In genomic region chr1:167553136-167554027, GRCh38 we compare ENCODE assay signal across 1 cellular context.
TF ChIP-seq lines count a peak whose summit lies in the region.

Gene CREG1 (minus strand): TSS chr1:167553762.

TF ChIP-seq in K562, 482 proteins besides CTCF, POLR2A, EP300 and RAD21 (continued from another document and continues in another):
- TF ChIP-seq HNRNPL (IDR thresholded peaks at IDR 0.05; ENCODE audit: low read depth, low read length) = peak; percentile 71; the same call in 1 of the 2 replicates
- TF ChIP-seq MAFK (IDR thresholded peaks at IDR 0.05; ENCODE audit: low read length) = no peak
- TF ChIP-seq PRPF4 (IDR thresholded peaks at IDR 0.05; ENCODE audit: insufficient read depth, low read depth, low read length, poor library complexity, severe bottlenecking) = no peak
- TF ChIP-seq ZNF584 (CRISPR knock-in tag; IDR thresholded peaks at IDR 0.05; ENCODE audit: low read depth) = no peak
- TF ChIP-seq ZNF436 (CRISPR knock-in tag; IDR thresholded peaks at IDR 0.05) = no peak
- no peak for TF ChIP-seq NR2F6 (CRISPR knock-in tag; IDR thresholded peaks at IDR 0.05)
- TF ChIP-seq JUND (IDR thresholded peaks at IDR 0.05; ENCODE audit: borderline replicate concordance, low read depth, low read length) = peak; percentile 3
- TF ChIP-seq JUND (tag; IDR thresholded peaks at IDR 0.05; ENCODE audit: borderline replicate concordance, low read depth, low read length) = no peak; the same call in 2 of the 3 replicates
- TF ChIP-seq STAT5A (IDR thresholded peaks at IDR 0.05; ENCODE audit: borderline replicate concordance, low read length) = no peak
- peak; percentile 83; the same call in 1 of the 2 replicates for TF ChIP-seq NR3C1 (CRISPR knock-in tag; IDR thresholded peaks at IDR 0.05)
- no peak for TF ChIP-seq RBM15 (IDR thresholded peaks at IDR 0.05; ENCODE audit: insufficient read depth, low read length)
- no peak for TF ChIP-seq NFXL1 (CRISPR knock-in tag; IDR thresholded peaks at IDR 0.05)
- no peak for TF ChIP-seq ZNF121 (CRISPR knock-in tag; conservative IDR thresholded peaks at IDR 0.05)
- TF ChIP-seq BCLAF1 (IDR thresholded peaks at IDR 0.05; ENCODE audit: borderline replicate concordance in 1 of 2, control insufficient read depth in 1 of 2, low read depth in 2 of 2, low read length in 1 of 2) = no peak
- no peak for TF ChIP-seq HINFP (tag; conservative IDR thresholded peaks at IDR 0.05; ENCODE audit: low read depth)
- TF ChIP-seq CHAMP1 (IDR thresholded peaks at IDR 0.05) = no peak
- no peak for TF ChIP-seq COPS2 (conservative IDR thresholded peaks at IDR 0.05)
- no peak for TF ChIP-seq BDP1 (IDR thresholded peaks at IDR 0.05; ENCODE audit: insufficient read depth, insufficient read length)
- peak; percentile 88 for TF ChIP-seq CCNT2 (IDR thresholded peaks at IDR 0.05; ENCODE audit: borderline replicate concordance, extremely low read depth, insufficient read length, low read depth, low read length)
- TF ChIP-seq ZBTB49 (CRISPR knock-in tag; IDR thresholded peaks at IDR 0.05; ENCODE audit: borderline replicate concordance) = no peak
- TF ChIP-seq, protein P1, sequence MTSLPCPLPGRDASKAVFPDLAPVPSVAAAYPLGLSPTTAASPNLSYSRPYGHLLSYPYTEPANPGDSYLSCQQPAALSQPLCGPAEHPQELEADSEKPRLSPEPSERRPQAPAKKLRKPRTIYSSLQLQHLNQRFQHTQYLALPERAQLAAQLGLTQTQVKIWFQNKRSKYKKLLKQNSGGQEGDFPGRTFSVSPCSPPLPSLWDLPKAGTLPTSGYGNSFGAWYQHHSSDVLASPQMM (CRISPR knock-in tag; IDR thresholded peaks at IDR 0.05) = no peak
- TF ChIP-seq ETS2 (tag; IDR thresholded peaks at IDR 0.05; ENCODE audit: borderline replicate concordance, poor library complexity, severe bottlenecking) = no peak
- peak; percentile 66 for TF ChIP-seq MXI1 (IDR thresholded peaks at IDR 0.05; ENCODE audit: low read depth, low read length)
- no peak for TF ChIP-seq MCM7 (IDR thresholded peaks at IDR 0.05)
- TF ChIP-seq MED1 (CRISPR knock-in tag; IDR thresholded peaks at IDR 0.05; ENCODE audit: borderline replicate concordance) = no peak
- TF ChIP-seq ZNF184 (CRISPR knock-in tag; IDR thresholded peaks at IDR 0.05) = no peak
- peak; percentile 5 for TF ChIP-seq PHF20 (IDR thresholded peaks at IDR 0.05; ENCODE audit: partially characterized antibody)
- peak; percentile 94 for TF ChIP-seq GTF2E2 (tag; IDR thresholded peaks at IDR 0.05)
- TF ChIP-seq MTA3 (IDR thresholded peaks at IDR 0.05; ENCODE audit: borderline replicate concordance) = peak; percentile 96
- TF ChIP-seq, protein P2, sequence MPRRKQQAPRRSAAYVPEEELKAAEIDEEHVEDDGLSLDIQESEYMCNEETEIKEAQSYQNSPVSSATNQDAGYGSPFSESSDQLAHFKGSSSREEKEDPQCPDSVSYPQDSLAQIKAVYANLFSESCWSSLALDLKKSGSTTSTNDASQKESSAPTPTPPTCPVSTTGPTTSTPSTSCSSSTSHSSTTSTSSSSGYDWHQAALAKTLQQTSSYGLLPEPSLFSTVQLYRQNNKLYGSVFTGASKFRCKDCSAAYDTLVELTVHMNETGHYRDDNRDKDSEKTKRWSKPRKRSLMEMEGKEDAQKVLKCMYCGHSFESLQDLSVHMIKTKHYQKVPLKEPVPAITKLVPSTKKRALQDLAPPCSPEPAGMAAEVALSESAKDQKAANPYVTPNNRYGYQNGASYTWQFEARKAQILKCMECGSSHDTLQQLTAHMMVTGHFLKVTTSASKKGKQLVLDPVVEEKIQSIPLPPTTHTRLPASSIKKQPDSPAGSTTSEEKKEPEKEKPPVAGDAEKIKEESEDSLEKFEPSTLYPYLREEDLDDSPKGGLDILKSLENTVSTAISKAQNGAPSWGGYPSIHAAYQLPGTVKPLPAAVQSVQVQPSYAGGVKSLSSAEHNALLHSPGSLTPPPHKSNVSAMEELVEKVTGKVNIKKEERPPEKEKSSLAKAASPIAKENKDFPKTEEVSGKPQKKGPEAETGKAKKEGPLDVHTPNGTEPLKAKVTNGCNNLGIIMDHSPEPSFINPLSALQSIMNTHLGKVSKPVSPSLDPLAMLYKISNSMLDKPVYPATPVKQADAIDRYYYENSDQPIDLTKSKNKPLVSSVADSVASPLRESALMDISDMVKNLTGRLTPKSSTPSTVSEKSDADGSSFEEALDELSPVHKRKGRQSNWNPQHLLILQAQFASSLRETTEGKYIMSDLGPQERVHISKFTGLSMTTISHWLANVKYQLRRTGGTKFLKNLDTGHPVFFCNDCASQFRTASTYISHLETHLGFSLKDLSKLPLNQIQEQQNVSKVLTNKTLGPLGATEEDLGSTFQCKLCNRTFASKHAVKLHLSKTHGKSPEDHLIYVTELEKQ (CRISPR knock-in tag; IDR thresholded peaks at IDR 0.05) = no peak
- TF ChIP-seq ZNF316 (IDR thresholded peaks at IDR 0.05) = no peak
- TF ChIP-seq, protein P3, sequence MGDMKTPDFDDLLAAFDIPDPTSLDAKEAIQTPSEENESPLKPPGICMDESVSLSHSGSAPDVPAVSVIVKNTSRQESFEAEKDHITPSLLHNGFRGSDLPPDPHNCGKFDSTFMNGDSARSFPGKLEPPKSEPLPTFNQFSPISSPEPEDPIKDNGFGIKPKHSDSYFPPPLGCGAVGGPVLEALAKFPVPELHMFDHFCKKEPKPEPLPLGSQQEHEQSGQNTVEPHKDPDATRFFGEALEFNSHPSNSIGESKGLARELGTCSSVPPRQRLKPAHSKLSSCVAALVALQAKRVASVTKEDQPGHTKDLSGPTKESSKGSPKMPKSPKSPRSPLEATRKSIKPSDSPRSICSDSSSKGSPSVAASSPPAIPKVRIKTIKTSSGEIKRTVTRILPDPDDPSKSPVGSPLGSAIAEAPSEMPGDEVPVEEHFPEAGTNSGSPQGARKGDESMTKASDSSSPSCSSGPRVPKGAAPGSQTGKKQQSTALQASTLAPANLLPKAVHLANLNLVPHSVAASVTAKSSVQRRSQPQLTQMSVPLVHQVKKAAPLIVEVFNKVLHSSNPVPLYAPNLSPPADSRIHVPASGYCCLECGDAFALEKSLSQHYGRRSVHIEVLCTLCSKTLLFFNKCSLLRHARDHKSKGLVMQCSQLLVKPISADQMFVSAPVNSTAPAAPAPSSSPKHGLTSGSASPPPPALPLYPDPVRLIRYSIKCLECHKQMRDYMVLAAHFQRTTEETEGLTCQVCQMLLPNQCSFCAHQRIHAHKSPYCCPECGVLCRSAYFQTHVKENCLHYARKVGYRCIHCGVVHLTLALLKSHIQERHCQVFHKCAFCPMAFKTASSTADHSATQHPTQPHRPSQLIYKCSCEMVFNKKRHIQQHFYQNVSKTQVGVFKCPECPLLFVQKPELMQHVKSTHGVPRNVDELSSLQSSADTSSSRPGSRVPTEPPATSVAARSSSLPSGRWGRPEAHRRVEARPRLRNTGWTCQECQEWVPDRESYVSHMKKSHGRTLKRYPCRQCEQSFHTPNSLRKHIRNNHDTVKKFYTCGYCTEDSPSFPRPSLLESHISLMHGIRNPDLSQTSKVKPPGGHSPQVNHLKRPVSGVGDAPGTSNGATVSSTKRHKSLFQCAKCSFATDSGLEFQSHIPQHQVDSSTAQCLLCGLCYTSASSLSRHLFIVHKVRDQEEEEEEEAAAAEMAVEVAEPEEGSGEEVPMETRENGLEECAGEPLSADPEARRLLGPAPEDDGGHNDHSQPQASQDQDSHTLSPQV (IDR thresholded peaks at IDR 0.05) = peak; percentile 91
- no peak for TF ChIP-seq PTTG1 (tag; IDR thresholded peaks at IDR 0.05; ENCODE audit: low read depth)
- TF ChIP-seq ARID2 (IDR thresholded peaks at IDR 0.05) = no peak
- no peak; the same call in 1 of the 2 replicates for TF ChIP-seq ELF2 (CRISPR knock-in tag; IDR thresholded peaks at IDR 0.05)
- no peak for TF ChIP-seq MAFG (tag; conservative IDR thresholded peaks at IDR 0.05)
- no peak; the same call in 1 of the 2 replicates for TF ChIP-seq GABPB1 (CRISPR knock-in tag; IDR thresholded peaks at IDR 0.05)
- no peak for TF ChIP-seq LEF1 (IDR thresholded peaks at IDR 0.05)
- no peak for TF ChIP-seq ZNF830 (CRISPR knock-in tag; IDR thresholded peaks at IDR 0.05)
